10 cellular contexts compared by ENCODE assay signal in genomic region chr22:40654522-40655167, GRCh38. TPM values are rescaled to one million over a fixed set of nuclear protein-coding genes. Genes with fewer than 3 reads are reported as not detected.
DNase-seq lines count a peak whose midpoint lies in the region; ATAC-seq and TF ChIP-seq lines count a peak whose summit lies in the region.
"Had no signal": no experiment of that assay in that cellular context is flagged by ENCODE, and none has a peak within 500 bp of the region (broad histone marks: within the 10 kb centered on the region; RNA-seq: fewer than 3 reads in every experiment).

No MANE protein-coding gene starts in this region.

- intact Hi-C loops in esophagus squamous epithelium (cut with DNase I): no loop called here

- TF ChIP-seq CTCF in Peyer's patch (IDR thresholded peaks at IDR 0.05): peak in 4 of 6 experiments; percentile 6 to 36 (median 20)
- TF ChIP-seq CTCF in esophagus squamous epithelium (IDR thresholded peaks at IDR 0.05): peak in 4 of 6 experiments; percentile 16 to 41 (median 20)
- TF ChIP-seq CTCF in nephron progenitor cell (IDR thresholded peaks at IDR 0.05): no peak

- H3K9me3 ChIP-seq in GM23248 (ENCODE audit: low read depth) (no peaks in the 10 kb centered on the region), Peyer's patch (no peaks in the 10 kb centered on the region), esophagus squamous epithelium (no peaks in the 10 kb centered on the region)

- no peaks in the 10 kb centered on the region for H3K36me3 Mint-ChIP-seq in nephron progenitor cell (ENCODE audit: low read depth)
- H3K36me3 Mint-ChIP-seq: naive B cell had no signal

- peak overlapping the region; percentile 71 for H3K9ac ChIP-seq in GM23248
- H3K9ac ChIP-seq: KMS-11 had no signal

- no peak for ATAC-seq in HG02981 (IDR thresholded peaks at IDR 0.05; ENCODE audit: unreplicated experiment)

- H3K4me3 ChIP-seq in GM23248: no peak overlapping the region
- H3K4me3 ChIP-seq in Peyer's patch: no peak overlapping the region
- no peak overlapping the region for H3K4me3 ChIP-seq in esophagus squamous epithelium

- WGBS in GM23248 (ENCODE audit: low coverage in 1 of 2, low lambda C conversion rate in 2 of 2, missing lambda C conversion rate in 2 of 2), 2 experiments: 27 to 33% methylated on average over 11 of the region's 11 CpGs
- 26 to 30% methylated on average over 9 to 10 of the region's 11 CpGs for WGBS in esophagus squamous epithelium, 2 donors

- H3K36me3 ChIP-seq in GM23248 (ENCODE audit: low read depth) (no peaks in the 10 kb centered on the region), Peyer's patch (no peaks in the 10 kb centered on the region), esophagus squamous epithelium (no peaks in the 10 kb centered on the region)

- H3K27me3 Mint-ChIP-seq in nephron progenitor cell (ENCODE audit: low read depth, poor library complexity): no peaks in the 10 kb centered on the region
- H3K27me3 Mint-ChIP-seq: naive B cell had no signal

- no peak overlapping the region for H3K4me3 Mint-ChIP-seq in nephron progenitor cell
- H3K4me3 Mint-ChIP-seq: naive B cell had no signal

- H3K4me2 ChIP-seq in GM23248 (ENCODE audit: unreplicated experiment): peak overlapping the region; percentile 37
- H3K4me2 ChIP-seq: KMS-11 had no signal

- H2AFZ ChIP-seq in GM23248: peak overlapping the region; percentile 72

- H3K4me1 ChIP-seq in GM23248 (ENCODE audit: insufficient read depth) (peaks cover 32% of the 10 kb centered on the region), Peyer's patch (peaks cover 0 to 8% (median 0%) of the 10 kb centered on the region in 4 donors), esophagus squamous epithelium (peaks cover 27 to 58% (median 40%) of the 10 kb centered on the region in 3 donors)

- no peak for TF ChIP-seq POLR2A in Peyer's patch (IDR thresholded peaks at IDR 0.05)
- TF ChIP-seq POLR2A in esophagus squamous epithelium (IDR thresholded peaks at IDR 0.05): no peak

- H3K9me2 ChIP-seq in GM23248 (ENCODE audit: insufficient read depth): no peaks in the 10 kb centered on the region

- no peaks in the 10 kb centered on the region for H4K20me1 ChIP-seq in GM23248 (ENCODE audit: insufficient read depth)

- in situ Hi-C loops in GM23248 (cut with MboI): no loop called here

- peaks cover 3% of the 10 kb centered on the region for H3K9me3 Mint-ChIP-seq in nephron progenitor cell
- H3K9me3 Mint-ChIP-seq: naive B cell had no signal

- H3K27ac Mint-ChIP-seq in nephron progenitor cell: peak overlapping the region; percentile 82

- no peaks in the 10 kb centered on the region for H3K27me3 ChIP-seq in GM23248 (replicated peaks; ENCODE audit: insufficient read depth)
- H3K27me3 ChIP-seq in Peyer's patch: no peaks in the 10 kb centered on the region
- no peaks in the 10 kb centered on the region for H3K27me3 ChIP-seq in esophagus squamous epithelium

- H3K79me2 ChIP-seq in GM23248 (ENCODE audit: insufficient read depth): no peaks in the 10 kb centered on the region

- H3F3A ChIP-seq in GM23248 (ENCODE audit: insufficient read depth): peaks cover 21% of the 10 kb centered on the region

- DNase-seq in GM23248: peak; percentile 87
- DNase-seq in Peyer's patch: no peak
- DNase-seq in esophagus squamous epithelium (lab: John Stamatoyannopoulos, UW): no peak
- no peak for DNase-seq in nephron progenitor cell
- DNase-seq in NOMO-1 treated with dmso at 0.1 percent for 144 hours (lab: John Stamatoyannopoulos, UW; ENCODE audit: unreplicated experiment): no peak
- DNase-seq in NCI-H2227 treated with DMSO at 0.1 percent for 48 hours (lab: John Stamatoyannopoulos, UW): no peak
- DNase-seq in AML-193 (lab: John Stamatoyannopoulos, UW): no peak
- DNase-seq: naive B cell had no signal

- peaks cover 49% of the 10 kb centered on the region for H3K4me1 Mint-ChIP-seq in nephron progenitor cell

- H3K27ac ChIP-seq in GM23248 (peak overlapping the region; percentile 82), Peyer's patch (peak overlapping the region in 2 of 4 donors; percentile 50 to 52), esophagus squamous epithelium (peak overlapping the region; percentile 75 to 100 (median 87))
- H3K27ac ChIP-seq: KMS-11 had no signal

RNA-seq across cellular contexts. Expression of gene MRTFA, which starts 18.1 kb away (rescaled TPM):
- 49.2 and 59.2 TPM in 2 replicates for total RNA-seq in GM23248 (2014; rRNA removed; shearing (Covaris generic))
- 24.0 and 24.2 TPM in 2 replicates for polyA plus RNA-seq in GM23248 (2016; fragmentation: Nextera tagmentation; extraction: Ambion mirVana)
- total RNA-seq in Peyer's patch: 10 to 100 TPM; 36.3 to 98.2 (median 78.1) TPM
- 10 to 100 TPM; 24.5 to 56.3 (median 40.9) TPM for total RNA-seq in esophagus squamous epithelium

RNA-seq across cellular contexts. Expression of gene MCHR1, which starts 24.6 kb away (rescaled TPM):
- total RNA-seq in GM23248 (2014; rRNA removed; shearing (Covaris generic)): 0.65 TPM in 1 of 2 replicates, not detected in the other
- polyA plus RNA-seq in GM23248 (2016; fragmentation: Nextera tagmentation; extraction: Ambion mirVana): 0.11 and 0.32 TPM in 2 replicates
- total RNA-seq in Peyer's patch: not detected
- under 1 TPM in 1 of 4 donors, not detected in 3; 0.56 TPM for total RNA-seq in esophagus squamous epithelium
